19 cellular contexts compared by ENCODE assay signal in the genomic region with DNA sequence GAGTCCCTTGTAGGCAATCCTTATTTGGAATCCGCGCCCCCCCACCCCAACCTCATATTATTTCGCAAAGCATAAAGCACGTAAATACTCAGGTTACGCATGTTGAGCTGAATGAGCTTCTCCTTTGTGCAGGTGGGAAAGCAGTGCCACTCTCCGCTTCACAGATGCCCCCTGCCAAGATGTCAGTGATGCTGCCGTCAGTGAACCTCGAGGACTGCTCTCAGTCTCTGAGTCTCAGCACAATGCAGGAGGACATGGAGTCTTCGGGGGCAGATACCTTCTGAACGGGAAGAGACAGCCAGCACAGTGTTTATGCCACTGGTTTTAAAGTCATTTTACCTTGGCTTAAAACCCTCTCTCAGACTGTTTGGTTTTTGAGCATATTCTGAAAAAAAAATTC.
"Had no signal": no experiment of that assay in that cellular context is flagged by ENCODE, and none has a peak within 500 bp of the region (broad histone marks: within the 10 kb centered on the region; RNA-seq: fewer than 3 reads in every experiment).

No MANE protein-coding gene starts in this region.

- ATAC-seq: heart right ventricle; left colon; natural killer cell treated with Interleukin-12 subunit alpha and Interleukin-12 subunit beta and Interleukin-15 and Interleukin-18, amount 100 ng/mL, for 72 hours; psoas muscle; right cardiac atrium; stimulated activated naive CD8-positive, alpha-beta T cell treated with anti-CD3 and anti-CD28 coated beads, Interleukin-15, Interleukin-2, amounts not matched to agents 100 U/mL and 50 U/mL, for 24 hours had no signal

- DNase-seq: activated CD4-positive, alpha-beta memory T cell treated with anti-CD3 and anti-CD28 coated beads for 36 hours; activated CD4-positive, alpha-beta T cell treated with anti-CD3 and anti-CD28 coated beads for 48 hours; activated CD4-positive, CD25-positive, alpha-beta regulatory T cell; activated naive CD4-positive, alpha-beta T cell treated with Interleukin-2 at 50 U/mL for 16 hours; activated naive CD8-positive, alpha-beta T cell treated with anti-CD3 and anti-CD28 coated beads for 36 hours; activated T-cell treated with anti-CD3 and anti-CD28 coated beads, Interleukin-2, amount 50 U/mL, for 48 hours; amniotic stem cell; esophagus squamous epithelium; heart right ventricle; left colon; ovary; psoas muscle; right cardiac atrium; stimulated activated CD4-positive, alpha-beta T cell treated with anti-CD3 and anti-CD28 coated beads, Interleukin-4, amount 100 ng/mL, for 4 hours; stimulated activated naive CD8-positive, alpha-beta T cell treated with anti-CD3 and anti-CD28 coated beads, Interleukin-15, Interleukin-2, amounts not matched to agents 100 U/mL and 50 U/mL, for 24 hours had no signal

- H3K36me3 ChIP-seq: breast epithelium, neutrophil, ovary had no signal

- H3K27me3 ChIP-seq: breast epithelium, esophagus squamous epithelium, heart right ventricle, neutrophil, ovary had no signal

- H3K27ac ChIP-seq: breast epithelium, coronary artery, esophagus squamous epithelium, heart right ventricle, neutrophil, ovary, psoas muscle had no signal

- H3K4me3 ChIP-seq: breast epithelium, coronary artery, esophagus squamous epithelium, heart right ventricle, ovary, psoas muscle had no signal

- H3K9me3 ChIP-seq: breast epithelium, esophagus squamous epithelium, heart right ventricle, neutrophil, ovary, psoas muscle had no signal
